ENCODE assay signal across 1 cellular context in genomic region chr13:25286969-25287961, GRCh38.
A peak's percentile ranks its signal among the peaks of the same experiment; 100 is the strongest.
TF ChIP-seq lines count a peak whose summit lies in the region.

TSS of gene MTMR6 (minus strand) at chr13:25287488. CDS start at chr13:25287247, 241 bp downstream.

TF ChIP-seq in GM12878, 131 proteins besides CTCF, POLR2A, EP300 and RAD21 (continued from another document and continues in another):
- TF ChIP-seq CEBPZ (IDR thresholded peaks at IDR 0.05; ENCODE audit: low read depth, low read length): no peak
- peak; percentile 86 for TF ChIP-seq IKZF1 (conservative IDR thresholded peaks at IDR 0.05)
- TF ChIP-seq TCF7 (IDR thresholded peaks at IDR 0.05; ENCODE audit: borderline replicate concordance): no peak
- no peak for TF ChIP-seq CBX5 (IDR thresholded peaks at IDR 0.05; ENCODE audit: low read depth)
- no peak for TF ChIP-seq BCL3 (IDR thresholded peaks at IDR 0.05; ENCODE audit: borderline replicate concordance, insufficient read depth, low read depth, low read length, poor library complexity, severe bottlenecking)
- no peak for TF ChIP-seq PAX8 (IDR thresholded peaks at IDR 0.05)
- peak; percentile 74 for TF ChIP-seq E4F1 (IDR thresholded peaks at IDR 0.05; ENCODE audit: borderline replicate concordance, partially characterized antibody)
- TF ChIP-seq RELA (IDR thresholded peaks at IDR 0.05; ENCODE audit: borderline replicate concordance, partially characterized antibody): peak; percentile 77
- no peak for TF ChIP-seq WRNIP1 (IDR thresholded peaks at IDR 0.05; ENCODE audit: borderline replicate concordance, low read depth, low read length)
- TF ChIP-seq SP1 (IDR thresholded peaks at IDR 0.05; ENCODE audit: low read depth, low read length): no peak
- no peak for TF ChIP-seq ZBTB33 (IDR thresholded peaks at IDR 0.05)
- 0 out of 2 replicates have a peak, but pooled peaks have one; percentile 14 for TF ChIP-seq ZNF384 (IDR thresholded peaks at IDR 0.05; ENCODE audit: borderline replicate concordance, low read depth, low read length)
- 0 out of 2 replicates have a peak, but pooled peaks have one; percentile 11 for TF ChIP-seq IRF3 (IDR thresholded peaks at IDR 0.05)
- TF ChIP-seq IKZF2 (IDR thresholded peaks at IDR 0.05): peak; percentile 28 to 57; a peak in 3 of 4 replicates
- TF ChIP-seq RFX5 (IDR thresholded peaks at IDR 0.05; ENCODE audit: low read depth, low read length): peak; percentile 53; the same call in 1 of the 2 replicates
- TF ChIP-seq GATAD2B (conservative IDR thresholded peaks at IDR 0.05; ENCODE audit: low read depth): no peak; the same call in none of the 2 replicates
- no peak for TF ChIP-seq NR2C2 (IDR thresholded peaks at IDR 0.05; ENCODE audit: borderline replicate concordance, control insufficient read depth, insufficient read length, low read depth)
- peak; percentile 85 for TF ChIP-seq TCF12 (IDR thresholded peaks at IDR 0.05; ENCODE audit: low read depth, low read length)
- TF ChIP-seq SMAD1 (IDR thresholded peaks at IDR 0.05; ENCODE audit: low read depth, partially characterized antibody): no peak
- peak; percentile 36; the same call in 1 of the 2 replicates for TF ChIP-seq E2F4 (IDR thresholded peaks at IDR 0.05; ENCODE audit: low read depth, low read length)
- TF ChIP-seq ZNF207 (IDR thresholded peaks at IDR 0.05; ENCODE audit: borderline replicate concordance): peak; percentile 84; the same call in 1 of the 2 replicates
- no peak for TF ChIP-seq NR2F1 (conservative IDR thresholded peaks at IDR 0.05)
- peak; percentile 39; the same call in 1 of the 2 replicates for TF ChIP-seq TCF3 (IDR thresholded peaks at IDR 0.05; ENCODE audit: borderline replicate concordance, insufficient read depth, low read depth, low read length)
- TF ChIP-seq TAF1 (IDR thresholded peaks at IDR 0.05; ENCODE audit: borderline replicate concordance, low read depth, low read length): peak; percentile 61; the same call in 1 of the 2 replicates
- peak; percentile 20; the same call in 1 of the 2 replicates for TF ChIP-seq RUNX3 (IDR thresholded peaks at IDR 0.05; ENCODE audit: low read length)
- TF ChIP-seq BRCA1 (IDR thresholded peaks at IDR 0.05; ENCODE audit: low read depth, low read length): no peak
- no peak for TF ChIP-seq USF1 (IDR thresholded peaks at IDR 0.05; ENCODE audit: borderline replicate concordance, extremely low read length, insufficient read depth, low read depth, low read length)
- no peak for TF ChIP-seq HDAC6 (IDR thresholded peaks at IDR 0.05; ENCODE audit: unreplicated experiment)
- no peak for TF ChIP-seq E2F8 (IDR thresholded peaks at IDR 0.05; ENCODE audit: low read depth, partially characterized antibody)
- no peak for TF ChIP-seq ZBTB40 (IDR thresholded peaks at IDR 0.05; ENCODE audit: borderline replicate concordance)
- TF ChIP-seq RELB (IDR thresholded peaks at IDR 0.05; ENCODE audit: low read depth): peak; percentile 68
- TF ChIP-seq DPF2 (IDR thresholded peaks at IDR 0.05): peak; percentile 67; the same call in 1 of the 2 replicates
